In genomic region chr6:15530411-15530810, GRCh38 we compare ENCODE assay signal across 18 cellular contexts.
A peak's percentile ranks its signal among the peaks of the same experiment; 100 is the strongest.
DNase-seq lines count a peak whose midpoint lies in the region; ATAC-seq lines count a peak whose summit lies in the region.
"Had no signal": no experiment of that assay in that cellular context is flagged by ENCODE, and none has a peak within 500 bp of the region (broad histone marks: within the 10 kb centered on the region; RNA-seq: fewer than 3 reads in every experiment).

No MANE protein-coding gene starts in this region.

- H3K36me3 Mint-ChIP-seq in activated CD4-positive, alpha-beta T cell treated with anti-CD3 and anti-CD28 coated beads, Interleukin-2, amount 10 ng/mL, durations not matched to agents 7 days and 5 days (ENCODE audit: low read depth): peaks cover 40% of the 10 kb centered on the region
- peaks cover 58% of the 10 kb centered on the region for H3K36me3 Mint-ChIP-seq in stimulated activated effector memory CD8-positive, alpha-beta T cell treated with anti-CD3 and anti-CD28 coated beads, Interleukin-12 subunit alpha, Interleukin-12 subunit beta, amount 100 ng/mL, for 72 hours

- ATAC-seq in stimulated activated effector memory CD8-positive, alpha-beta T cell treated with anti-CD3 and anti-CD28 coated beads, Interleukin-12 subunit alpha, Interleukin-12 subunit beta, amount 100 ng/mL, for 72 hours: no peak
- ATAC-seq: HepG2 had no signal

- no peak overlapping the region for H3K4me3 Mint-ChIP-seq in activated CD4-positive, alpha-beta T cell treated with anti-CD3 and anti-CD28 coated beads, Interleukin-2, amount 10 ng/mL, durations not matched to agents 7 days and 5 days
- H3K4me3 Mint-ChIP-seq in stimulated activated effector memory CD8-positive, alpha-beta T cell treated with anti-CD3 and anti-CD28 coated beads, Interleukin-12 subunit alpha, Interleukin-12 subunit beta, amount 100 ng/mL, for 72 hours: no peak overlapping the region

- no peaks in the 10 kb centered on the region for H3K27me3 Mint-ChIP-seq in activated CD4-positive, alpha-beta T cell treated with anti-CD3 and anti-CD28 coated beads, Interleukin-2, amount 10 ng/mL, durations not matched to agents 7 days and 5 days

- peaks cover 4% of the 10 kb centered on the region for H3K9me3 Mint-ChIP-seq in activated CD4-positive, alpha-beta T cell treated with anti-CD3 and anti-CD28 coated beads, Interleukin-2, amount 10 ng/mL, durations not matched to agents 7 days and 5 days
- H3K9me3 Mint-ChIP-seq in stimulated activated effector memory CD8-positive, alpha-beta T cell treated with anti-CD3 and anti-CD28 coated beads, Interleukin-12 subunit alpha, Interleukin-12 subunit beta, amount 100 ng/mL, for 72 hours: peaks cover 1% of the 10 kb centered on the region

- DNase-seq in activated CD4-positive, alpha-beta T cell treated with anti-CD3 and anti-CD28 coated beads, Interleukin-2, amount 10 ng/mL, durations not matched to agents 7 days and 5 days: no peak
- DNase-seq in activated CD4-positive, alpha-beta T cell treated with anti-CD3 and anti-CD28 coated beads for 4 hours: no peak
- peak; percentile 17 for DNase-seq in MV-4-11 (lab: John Stamatoyannopoulos, UW)
- DNase-seq in islet precursor cell: peak; percentile 41
- DNase-seq in stimulated activated effector memory CD8-positive, alpha-beta T cell treated with anti-CD3 and anti-CD28 coated beads, Interleukin-12 subunit alpha, Interleukin-12 subunit beta, amount 100 ng/mL, for 72 hours (ENCODE audit: low spot score in 2 of 2): no peak
- no peak for DNase-seq in DMS153 treated with DMSO at 0.1 percent for 48 hours (lab: John Stamatoyannopoulos, UW; ENCODE audit: unreplicated experiment)
- no peak for DNase-seq in central memory CD4-positive, alpha-beta T cell
- no peak for DNase-seq in NAMALWA (ENCODE audit: low spot score)
- DNase-seq: AML-193, COR-L47, DMS 273 treated with DMSO at 0.1 percent for 48 hours, KBM-7, NCI-H187, NCI-H2107, NCI-H510A treated with DMSO at 0.1 percent for 48 hours, NCI-H82, SIG-M5 had no signal

- H3K27ac Mint-ChIP-seq in activated CD4-positive, alpha-beta T cell treated with anti-CD3 and anti-CD28 coated beads, Interleukin-2, amount 10 ng/mL, durations not matched to agents 7 days and 5 days: peak overlapping the region; percentile 48
- H3K27ac Mint-ChIP-seq in stimulated activated effector memory CD8-positive, alpha-beta T cell treated with anti-CD3 and anti-CD28 coated beads, Interleukin-12 subunit alpha, Interleukin-12 subunit beta, amount 100 ng/mL, for 72 hours: peak overlapping the region; percentile 26

- CTCF ChIA-PET in activated CD4-positive, alpha-beta T cell treated with anti-CD3 and anti-CD28 coated beads, Interleukin-2, amount 10 ng/mL, durations not matched to agents 7 days and 5 days (lab: Charles Lee): interaction anchor here (0.6 to 1.9 kb wide), 3 partner anchors 16 to 87 kb away, joined by 4 to 6 read pairs (median 6); no protein-coding TSS in a partner anchor

- POLR2A ChIA-PET in activated CD4-positive, alpha-beta T cell treated with anti-CD3 and anti-CD28 coated beads, Interleukin-2, amount 10 ng/mL, durations not matched to agents 7 days and 5 days (lab: Charles Lee): interaction anchor here (0.6 kb wide), 1 partner anchor 453 kb away, joined by 4 read pairs; no protein-coding TSS in a partner anchor

- H3K4me1 Mint-ChIP-seq in activated CD4-positive, alpha-beta T cell treated with anti-CD3 and anti-CD28 coated beads, Interleukin-2, amount 10 ng/mL, durations not matched to agents 7 days and 5 days: peaks cover 21% of the 10 kb centered on the region
- peaks cover 16% of the 10 kb centered on the region for H3K4me1 Mint-ChIP-seq in stimulated activated effector memory CD8-positive, alpha-beta T cell treated with anti-CD3 and anti-CD28 coated beads, Interleukin-12 subunit alpha, Interleukin-12 subunit beta, amount 100 ng/mL, for 72 hours

Comparison
In these comparisons a context has a peak if more than half of its experiments do, and no peak if none do; other contexts are left out.
1. DNase-seq: peak in MV-4-11 (single experiment) and islet precursor cell (single experiment); none in activated CD4-positive, alpha-beta T cell treated with anti-CD3 and anti-CD28 coated beads, Interleukin-2, amount 10 ng/mL, durations not matched to agents 7 days and 5 days (single experiment), activated CD4-positive, alpha-beta T cell treated with anti-CD3 and anti-CD28 coated beads for 4 hours (0 of 2), stimulated activated effector memory CD8-positive, alpha-beta T cell treated with anti-CD3 and anti-CD28 coated beads, Interleukin-12 subunit alpha, Interleukin-12 subunit beta, amount 100 ng/mL, for 72 hours (0 of 2), DMS153 treated with DMSO at 0.1 percent for 48 hours (single experiment), central memory CD4-positive, alpha-beta T cell (single experiment) and NAMALWA (single experiment).